In the genomic region with DNA sequence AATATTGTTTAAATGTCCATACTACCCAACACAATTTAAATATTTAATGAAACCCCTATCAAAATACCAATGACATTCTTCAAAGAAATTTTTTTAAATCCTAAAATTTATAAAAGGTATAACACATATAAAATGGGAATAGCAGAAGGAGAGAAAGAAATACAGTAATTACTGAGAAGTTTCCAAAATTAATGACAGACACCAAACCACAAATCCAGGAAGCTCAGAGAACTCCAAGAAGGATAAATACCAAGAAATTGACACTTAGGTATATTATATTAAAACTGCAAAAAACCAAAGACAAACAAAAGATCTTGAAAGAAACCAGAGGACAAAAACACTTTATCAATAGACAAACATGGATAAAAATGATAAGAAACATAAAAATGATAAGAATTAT, we compare ENCODE assay signal across 22 cellular contexts.
"Had no signal": no experiment of that assay in that cellular context is flagged by ENCODE, and none has a peak within 500 bp of the region (broad histone marks: within the 10 kb centered on the region; RNA-seq: fewer than 3 reads in every experiment).

No MANE protein-coding gene starts in this region.

- H3K27ac ChIP-seq: left lung, lower lobe of right lung, ovary, right atrium auricular region, right lobe of liver, tibial nerve, uterus had no signal

- H3K4me1 ChIP-seq: left lung, lower lobe of right lung, right atrium auricular region, right lobe of liver, tibial nerve, uterus had no signal

- ATAC-seq: left colon; left lung; lower lobe of right lung; naive thymus-derived CD4-positive, alpha-beta T cell; natural killer cell treated with Interleukin-12 subunit alpha and Interleukin-12 subunit beta and Interleukin-15 and Interleukin-18, amount 100 ng/mL, for 72 hours; right lobe of liver; stimulated activated naive CD8-positive, alpha-beta T cell treated with anti-CD3 and anti-CD28 coated beads, Interleukin-15, amount 100 ng/mL, for 72 hours had no signal

- H3K36me3 ChIP-seq: ovary, right atrium auricular region, uterus had no signal

- H3K27me3 ChIP-seq: left lung, ovary, right atrium auricular region, right lobe of liver, tibial nerve, uterus had no signal

- DNase-seq: hypothalamus; immature natural killer cell; kidney; left colon; left lung; lower lobe of right lung; mammary epithelial cell; mesendoderm; naive thymus-derived CD4-positive, alpha-beta T cell; ovary; right lobe of liver; stimulated activated CD4-positive, alpha-beta T cell treated with anti-CD3 and anti-CD28 coated beads, Interleukin-12 subunit alpha, Interleukin-12 subunit beta, amount 100 ng/mL, for 4 hours; stimulated activated CD4-positive, alpha-beta T cell treated with anti-CD3 and anti-CD28 coated beads, Interleukin-15, amount 100 ng/mL, for 24 hours; stimulated activated CD4-positive, alpha-beta T cell treated with anti-CD3 and anti-CD28 coated beads, Interleukin-2, amount 100 ng/mL, for 24 hours; stimulated activated CD4-positive, alpha-beta T cell treated with anti-CD3 and anti-CD28 coated beads, Interleukin-4, amount 100 ng/mL, for 1 hour; stimulated activated naive CD4-positive, alpha-beta T cell; stimulated activated naive CD8-positive, alpha-beta T cell treated with anti-CD3 and anti-CD28 coated beads, Interleukin-15, amount 100 ng/mL, for 72 hours; substantia nigra; uterus had no signal

- H3K9me3 ChIP-seq: lower lobe of right lung, ovary, right lobe of liver, tibial nerve, uterus had no signal

- FAIRE-seq: kidney had no signal

- H3K4me3 ChIP-seq: left lung, lower lobe of right lung, ovary, right atrium auricular region, right lobe of liver, tibial nerve, uterus had no signal
